In genomic region chr20:32332614-32333013, GRCh38 we compare ENCODE assay signal across 9 cellular contexts. TPM values are rescaled to one million over a fixed set of nuclear protein-coding genes. Genes with fewer than 3 reads are reported as not detected.
DNase-seq lines count a peak whose midpoint lies in the region; ATAC-seq and TF ChIP-seq lines count a peak whose summit lies in the region.
"Had no signal": no experiment of that assay in that cellular context is flagged by ENCODE, and none has a peak within 500 bp of the region (broad histone marks: within the 10 kb centered on the region; RNA-seq: fewer than 3 reads in every experiment).

No MANE protein-coding gene starts in this region.

- no peaks in the 10 kb centered on the region for H3K9me3 Mint-ChIP-seq in activated T-cell treated with anti-CD3 and anti-CD28 coated beads, Interleukin-2, amount 50 U/mL, for 72 hours
- H3K9me3 Mint-ChIP-seq in type B pancreatic cell: no peaks in the 10 kb centered on the region
- H3K9me3 Mint-ChIP-seq: activated naive CD8-positive, alpha-beta T cell treated with anti-CD3 and anti-CD28 coated beads, Interleukin-2, amount 10 ng/mL, durations not matched to agents 7 days and 5 days had no signal

- no peaks in the 10 kb centered on the region for H3K9me3 ChIP-seq in HCT116 (ENCODE audit: control insufficient read depth in 1 of 2, insufficient read depth in 1 of 2, low read depth in 1 of 2, low read length in 2 of 2)

- H3K27me3 ChIP-seq in HCT116 (ENCODE audit: insufficient read depth, low read length): no peaks in the 10 kb centered on the region

- no peak overlapping the region for H2AFZ ChIP-seq in HCT116 (ENCODE audit: low read depth, low read length, poor library complexity, severe bottlenecking)

- TF ChIP-seq RAD21 in HCT116 (IDR thresholded peaks at IDR 0.05; ENCODE audit: low read depth): no peak

- POLR2A ChIA-PET in HCT116 (lab: Charles Lee): interaction anchor here (0.5 kb wide), 1 partner anchor 731 kb away, joined by 3 read pairs; no protein-coding TSS in a partner anchor

- peaks cover 8 to 15% of the 10 kb centered on the region in 2 experiments for H3K4me1 ChIP-seq in HCT116 (ENCODE audit: control insufficient read depth in 1 of 2, insufficient read depth in 2 of 2, low read length in 2 of 2)

- intact Hi-C loops in HCT116 (cut with micrococcal nuclease): loop anchor here (10.0 kb wide), 1 partner anchor 322 kb away; no protein-coding TSS in a partner anchor
- intact Hi-C loops in left colon (cut with DNase I, micrococcal nuclease): no loop called here

- H3K4me3 Mint-ChIP-seq in activated T-cell treated with anti-CD3 and anti-CD28 coated beads, Interleukin-2, amount 50 U/mL, for 72 hours: peak overlapping the region; percentile 54 to 80
- H3K4me3 Mint-ChIP-seq in type B pancreatic cell: no peak overlapping the region
- H3K4me3 Mint-ChIP-seq: activated naive CD8-positive, alpha-beta T cell treated with anti-CD3 and anti-CD28 coated beads, Interleukin-2, amount 10 ng/mL, durations not matched to agents 7 days and 5 days had no signal

- RAD21 ChIA-PET in HCT116 (lab: Charles Lee; ENCODE audit: low non-redundant PET in 1 of 2, low total read pairs in 2 of 2, uncharacterized antibody in 2 of 2, unreplicated experiment in 2 of 2): no interaction called here

- no peak for TF ChIP-seq POLR2A in HCT116 (IDR thresholded peaks at IDR 0.05; ENCODE audit: borderline replicate concordance, extremely low read depth, insufficient read depth, insufficient read length)

- CTCF ChIA-PET in HCT116 (lab: Charles Lee): no interaction called here

- TF ChIP-seq CTCF in HCT116 (IDR thresholded peaks at IDR 0.05 in 2 of 3, conservative IDR thresholded peaks at IDR 0.05 in 1 of 3; ENCODE audit: borderline replicate concordance in 1 of 3, insufficient read depth in 1 of 3, low read depth in 2 of 3, low read length in 2 of 3) (no peak), type B pancreatic cell (conservative IDR thresholded peaks at IDR 0.05) (no peak)

- BruUV-seq in HCT116 (replicated peaks; lab: Mats Ljungman, UMichigan): no TSS peak

- no peak overlapping the region for H3K9ac ChIP-seq in HCT116 (ENCODE audit: low read length)

- no peak overlapping the region for H3K4me3 ChIP-seq in HCT116 (replicated peaks in 1 of 2; ENCODE audit: low read depth in 1 of 2, low read length in 2 of 2)

- peak overlapping the region; percentile 95 for H3K27ac Mint-ChIP-seq in activated T-cell treated with anti-CD3 and anti-CD28 coated beads, Interleukin-2, amount 50 U/mL, for 72 hours
- H3K27ac Mint-ChIP-seq in type B pancreatic cell: no peak overlapping the region
- H3K27ac Mint-ChIP-seq: activated naive CD8-positive, alpha-beta T cell treated with anti-CD3 and anti-CD28 coated beads, Interleukin-2, amount 10 ng/mL, durations not matched to agents 7 days and 5 days had no signal

- H3K4me2 ChIP-seq in HCT116 (ENCODE audit: low read length): peak overlapping the region; percentile 35

- H3K79me2 ChIP-seq in HCT116 (ENCODE audit: insufficient read depth, low read length): no peaks in the 10 kb centered on the region

- peaks cover 3 to 6% of the 10 kb centered on the region in 2 experiments; a peak in 3 of 4 replicates for H3K36me3 ChIP-seq in HCT116 (ENCODE audit: control insufficient read depth in 1 of 2, insufficient read depth in 2 of 2, low read length in 2 of 2)

- H4K20me1 ChIP-seq in HCT116 (ENCODE audit: insufficient read depth): no peaks in the 10 kb centered on the region

- peaks cover 7 to 38% of the 10 kb centered on the region in 2 donors for H3K36me3 Mint-ChIP-seq in activated T-cell treated with anti-CD3 and anti-CD28 coated beads, Interleukin-2, amount 50 U/mL, for 72 hours (ENCODE audit: insufficient read depth in 2 of 2)
- peaks cover 16% of the 10 kb centered on the region for H3K36me3 Mint-ChIP-seq in type B pancreatic cell

- ATAC-seq in HCT116 (peak; percentile 52; the same call in 1 of the 2 replicates), left colon (peak; percentile 7)
- no peak for ATAC-seq in activated T-cell treated with anti-CD3 and anti-CD28 coated beads, Interleukin-2, amount 50 U/mL, for 72 hours (replicated peaks in 1 of 2)

- H3K27me3 Mint-ChIP-seq in activated T-cell treated with anti-CD3 and anti-CD28 coated beads, Interleukin-2, amount 50 U/mL, for 72 hours (ENCODE audit: low read depth): no peaks in the 10 kb centered on the region
- H3K27me3 Mint-ChIP-seq in type B pancreatic cell: no peaks in the 10 kb centered on the region
- H3K27me3 Mint-ChIP-seq: activated naive CD8-positive, alpha-beta T cell treated with anti-CD3 and anti-CD28 coated beads, Interleukin-2, amount 10 ng/mL, durations not matched to agents 7 days and 5 days had no signal

- H3K9me2 ChIP-seq in HCT116 (ENCODE audit: insufficient read depth): no peaks in the 10 kb centered on the region

- no peak overlapping the region; the same call in 1 of the 2 replicates for H3K27ac ChIP-seq in HCT116 (ENCODE audit: low read depth, low read length)

- peaks cover 58% of the 10 kb centered on the region for H3K4me1 Mint-ChIP-seq in activated T-cell treated with anti-CD3 and anti-CD28 coated beads, Interleukin-2, amount 50 U/mL, for 72 hours (ENCODE audit: low read depth)
- H3K4me1 Mint-ChIP-seq in type B pancreatic cell (ENCODE audit: unreplicated experiment): peaks cover 5% of the 10 kb centered on the region

- DNase-seq in Daoy (ENCODE audit: low read depth): peak; percentile 66
- no peak for DNase-seq in HCT116 (ENCODE audit: low read depth, low spot score)
- DNase-seq in activated T-cell treated with anti-CD3 and anti-CD28 coated beads, Interleukin-2, amount 50 U/mL, for 72 hours: peak; percentile 16 to 21
- no peak for DNase-seq in left colon
- no peak for DNase-seq in NCI-H1417 (lab: John Stamatoyannopoulos, UW)
- DNase-seq in type B pancreatic cell (ENCODE audit: extremely low spot score, unreplicated experiment): no peak
- no peak for DNase-seq in activated effector memory CD4-positive, alpha-beta T cell treated with Interleukin-2 at 50 U/mL for 16 hours
- DNase-seq in DMS79 treated with DMSO at 0.1 percent for 48 hours (lab: John Stamatoyannopoulos, UW): no peak
- DNase-seq: activated naive CD8-positive, alpha-beta T cell treated with anti-CD3 and anti-CD28 coated beads, Interleukin-2, amount 10 ng/mL, durations not matched to agents 7 days and 5 days had no signal

TF ChIP-seq in HCT116, 20 proteins besides CTCF, POLR2A, EP300 and RAD21:
- TF ChIP-seq SRF (IDR thresholded peaks at IDR 0.05; ENCODE audit: low read depth) (no peak), YY1 (IDR thresholded peaks at IDR 0.05; ENCODE audit: extremely low read depth, insufficient replicate concordance, low read depth, low read length) (no peak)

RNA-seq across cellular contexts. Expression of gene ASXL1, which starts 25.5 kb away (rescaled TPM):
- total RNA-seq in Daoy (2014; rRNA removed; shearing (Covaris generic)): 26.1 and 39.9 TPM in 2 replicates
- total RNA-seq in HCT116 (2021; ENCODE audit: unreplicated experiment): 52.2 TPM
- polyA plus RNA-seq in HCT116 (2012): 37.4 and 38.6 TPM in 2 replicates
- 100 to 1,000 TPM; 158 to 168 TPM for total RNA-seq in activated T-cell treated with anti-CD3 and anti-CD28 coated beads, Interleukin-2, amount 50 U/mL, for 72 hours
- total RNA-seq in left colon: 10 to 100 TPM; 39.9 to 42.5 TPM
- total RNA-seq in type B pancreatic cell (ENCODE audit: low replicate concordance): 94.4 and 157 TPM in 2 replicates

RNA-seq across cellular contexts. Expression of gene KIF3B, which starts 55.2 kb away (rescaled TPM):
- 13.8 and 13.9 TPM in 2 replicates for total RNA-seq in Daoy (2014; rRNA removed; shearing (Covaris generic))
- total RNA-seq in HCT116 (2021; ENCODE audit: unreplicated experiment): 31.5 TPM
- polyA plus RNA-seq in HCT116 (2012): 13.9 and 18.1 TPM in 2 replicates
- 10 to 100 TPM; 30.3 to 37.9 TPM for total RNA-seq in activated T-cell treated with anti-CD3 and anti-CD28 coated beads, Interleukin-2, amount 50 U/mL, for 72 hours
- total RNA-seq in left colon: 10 to 100 TPM; 52.1 to 56.8 TPM
- total RNA-seq in type B pancreatic cell (ENCODE audit: low replicate concordance): 41.2 and 45.9 TPM in 2 replicates

Comparison
In these comparisons a context has a peak if more than half of its experiments do, and no peak if none do; other contexts are left out.
1. DNase-seq: peak in Daoy (single experiment) and activated T-cell treated with anti-CD3 and anti-CD28 coated beads, Interleukin-2, amount 50 U/mL, for 72 hours (2 of 2); none in HCT116 (single experiment), left colon (0 of 2), NCI-H1417 (0 of 3), type B pancreatic cell (single experiment), activated effector memory CD4-positive, alpha-beta T cell treated with Interleukin-2 at 50 U/mL for 16 hours (single experiment) and DMS79 treated with DMSO at 0.1 percent for 48 hours (single experiment).
2. ATAC-seq: peak in HCT116 (single experiment) and left colon (single experiment); none in activated T-cell treated with anti-CD3 and anti-CD28 coated beads, Interleukin-2, amount 50 U/mL, for 72 hours (0 of 2).